In genomic region chr1:38197566-38197965, GRCh38 we compare ENCODE assay signal across 1 cellular context.
TF ChIP-seq lines count a peak whose summit lies in the region.

No MANE protein-coding gene starts in this region.

TF ChIP-seq in SK-N-SH treated with all-trans-retinoic acid at 6 μM for 48 hours, 23 proteins besides CTCF, POLR2A, EP300 and RAD21 (continued from another document):
- TF ChIP-seq TSHZ2 (CRISPR knock-in tag; IDR thresholded peaks at IDR 0.05) = no peak
